ENCODE assay signal across 18 cellular contexts in the genomic region with DNA sequence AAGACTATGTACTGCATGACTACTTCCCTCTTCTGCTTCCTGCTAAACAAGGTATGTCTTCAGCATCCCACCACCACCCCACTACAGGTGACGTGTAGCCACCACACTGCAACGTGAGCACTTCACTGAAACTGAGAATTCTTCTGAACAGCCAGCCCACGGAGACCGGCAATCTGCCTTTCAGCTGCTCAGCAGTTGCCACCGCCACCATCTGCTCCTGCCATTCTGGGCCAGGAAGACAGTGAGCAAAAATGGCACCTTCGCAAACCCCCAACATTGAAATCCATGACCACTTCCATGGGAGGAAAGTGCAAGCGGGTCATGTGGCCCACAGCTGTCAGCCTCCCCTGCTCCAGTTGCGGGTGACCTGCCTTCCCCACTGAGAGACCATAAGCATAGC.
"Had no signal": no experiment of that assay in that cellular context is flagged by ENCODE, and none has a peak within 500 bp of the region (broad histone marks: within the 10 kb centered on the region; RNA-seq: fewer than 3 reads in every experiment).

No MANE protein-coding gene starts in this region.

- H3K4me1 ChIP-seq: foreskin keratinocyte, neural progenitor cell, tibial nerve had no signal

- H3K4me3 ChIP-seq: lung, neural progenitor cell, ovary, tibial nerve had no signal

- H3K36me3 Mint-ChIP-seq: natural killer cell treated with Interleukin-12 subunit alpha and Interleukin-12 subunit beta and Interleukin-15 and Interleukin-18, amount 100 ng/mL, for 72 hours had no signal

- H3K9ac ChIP-seq: neural progenitor cell had no signal

- H3K27me3 Mint-ChIP-seq: dendritic cell treated with granulocyte-macrophage colony-stimulating factor and Interleukin-4, amounts not matched to agents 40 ng/mL and 50 ng/mL, for 4 days; natural killer cell treated with Interleukin-12 subunit alpha and Interleukin-12 subunit beta and Interleukin-15 and Interleukin-18, amount 100 ng/mL, for 72 hours; progenitor cell of endocrine pancreas; stimulated activated naive CD8-positive, alpha-beta T cell treated with anti-CD3 and anti-CD28 coated beads, Interleukin-15, Interleukin-2, amounts not matched to agents 100 ng/mL and 50 ng/mL, for 24 hours had no signal

- H3K4me2 ChIP-seq: neural progenitor cell had no signal

- H3K27me3 ChIP-seq: foreskin keratinocyte, neural progenitor cell, ovary, tibial nerve had no signal

- H3K36me3 ChIP-seq: neural progenitor cell, ovary, tibial nerve had no signal

- H3K27ac Mint-ChIP-seq: dendritic cell treated with granulocyte-macrophage colony-stimulating factor and Interleukin-4, amounts not matched to agents 40 ng/mL and 50 ng/mL, for 4 days; natural killer cell treated with Interleukin-12 subunit alpha and Interleukin-12 subunit beta and Interleukin-15 and Interleukin-18, amount 100 ng/mL, for 72 hours; neural progenitor cell; progenitor cell of endocrine pancreas; stimulated activated naive CD8-positive, alpha-beta T cell treated with anti-CD3 and anti-CD28 coated beads, Interleukin-15, Interleukin-2, amounts not matched to agents 100 ng/mL and 50 ng/mL, for 24 hours had no signal

- H3K27ac ChIP-seq: foreskin keratinocyte, neural progenitor cell, ovary, tibial nerve had no signal

- ATAC-seq: foreskin keratinocyte; left colon; left ventricle myocardium superior; natural killer cell treated with Interleukin-12 subunit alpha and Interleukin-12 subunit beta and Interleukin-15 and Interleukin-18, amount 100 ng/mL, for 72 hours; right cardiac atrium had no signal

- H3K4me3 Mint-ChIP-seq: dendritic cell treated with granulocyte-macrophage colony-stimulating factor and Interleukin-4, amounts not matched to agents 40 ng/mL and 50 ng/mL, for 4 days; natural killer cell treated with Interleukin-12 subunit alpha and Interleukin-12 subunit beta and Interleukin-15 and Interleukin-18, amount 100 ng/mL, for 72 hours; neural progenitor cell; stimulated activated naive CD8-positive, alpha-beta T cell treated with anti-CD3 and anti-CD28 coated beads, Interleukin-15, Interleukin-2, amounts not matched to agents 100 ng/mL and 50 ng/mL, for 24 hours had no signal

- DNase-seq: erythroblast; foreskin keratinocyte; left colon; left ventricle myocardium superior; mesenchymal stem cell; midbrain; nucleus accumbens; ovary; small intestine; stimulated activated CD4-positive, alpha-beta T cell treated with anti-CD3 and anti-CD28 coated beads, Interleukin-2, amount 100 ng/mL, for 48 hours had no signal

- H3K4me1 Mint-ChIP-seq: neural progenitor cell had no signal
